Comparison of ENCODE assay signal across 1 cellular context in genomic region chr10:18594574-18595156, GRCh38.
TF ChIP-seq lines count a peak whose summit lies in the region.

No MANE protein-coding gene starts in this region.

TF ChIP-seq in SK-N-SH, 30 proteins besides CTCF, POLR2A, EP300 and RAD21 (continued from another document):
- TF ChIP-seq REST (IDR thresholded peaks at IDR 0.05; ENCODE audit: low read depth, low read length) (no peak), YY1 (IDR thresholded peaks at IDR 0.05; ENCODE audit: low read depth) (no peak), NFIC (IDR thresholded peaks at IDR 0.05; ENCODE audit: borderline replicate concordance) (no peak), GABPA (IDR thresholded peaks at IDR 0.05; ENCODE audit: low read depth) (no peak), FOXJ3 (CRISPR knock-in tag; IDR thresholded peaks at IDR 0.05) (no peak), ELF1 (IDR thresholded peaks at IDR 0.05) (no peak), FOSL2 (IDR thresholded peaks at IDR 0.05; ENCODE audit: borderline replicate concordance, low read depth) (no peak)
TF ChIP-seq in SK-N-SH: peak in this region for 0.
